In the genomic region with DNA sequence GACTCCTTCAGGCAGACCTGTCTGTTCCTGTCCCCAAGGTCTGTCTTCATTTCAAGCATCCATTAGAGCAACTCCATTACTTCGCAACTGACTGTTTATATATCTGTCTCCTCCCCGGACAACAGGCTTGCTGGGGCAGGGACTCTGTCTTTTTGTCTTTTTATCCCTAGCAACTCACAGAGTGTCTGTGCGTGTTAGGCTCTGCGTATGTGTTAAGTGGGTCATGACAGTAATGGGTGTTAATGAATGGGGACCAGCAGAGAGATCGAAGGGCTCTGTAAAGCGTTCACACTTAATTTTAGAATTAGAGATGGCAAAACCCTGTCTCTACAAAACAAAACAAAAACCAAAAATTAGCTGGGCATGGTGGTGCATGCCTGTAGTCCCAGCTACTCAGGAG, we compare ENCODE assay signal across 1 cellular context.
TF ChIP-seq lines count a peak whose summit lies in the region.

No MANE protein-coding gene starts in this region.

TF ChIP-seq in endothelial cell of umbilical vein, 7 proteins besides CTCF, POLR2A, EP300 and RAD21 (continued from another document):
- TF ChIP-seq, protein P1, sequence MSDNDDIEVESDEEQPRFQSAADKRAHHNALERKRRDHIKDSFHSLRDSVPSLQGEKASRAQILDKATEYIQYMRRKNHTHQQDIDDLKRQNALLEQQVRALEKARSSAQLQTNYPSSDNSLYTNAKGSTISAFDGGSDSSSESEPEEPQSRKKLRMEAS (IDR thresholded peaks at IDR 0.05; ENCODE audit: insufficient read depth, insufficient read length), result no peak
- TF ChIP-seq FOS (IDR thresholded peaks at IDR 0.05; ENCODE audit: borderline replicate concordance, insufficient read depth, low read length), result no peak
